In genomic region chr11:92626624-92627023, GRCh38 we compare ENCODE assay signal across 32 cellular contexts.
"Had no signal": no experiment of that assay in that cellular context is flagged by ENCODE, and none has a peak within 500 bp of the region (broad histone marks: within the 10 kb centered on the region; RNA-seq: fewer than 3 reads in every experiment).

No MANE protein-coding gene starts in this region.

- H2AFZ ChIP-seq: PC-9 had no signal

- DNase-seq: activated CD4-positive, alpha-beta T cell treated with anti-CD3 and anti-CD28 coated beads for 1 hour; activated CD4-positive, alpha-beta T cell treated with anti-CD3 and anti-CD28 coated beads, Interleukin-2, amount 10 ng/mL, durations not matched to agents 24 days and 14 days; activated CD4-positive, alpha-beta T cell treated with anti-CD3 and anti-CD28 coated beads, Interleukin-2, amount 50 U/mL, for 4 hours; activated CD4-positive, CD25-positive, alpha-beta regulatory T cell; activated CD8-positive, alpha-beta T cell treated with anti-CD3 and anti-CD28 coated beads for 36 hours; activated effector memory CD4-positive, alpha-beta T cell treated with anti-CD3 and anti-CD28 coated beads, Interleukin-2, amount 50 U/mL, for 16 hours; activated naive CD4-positive, alpha-beta T cell; activated naive CD4-positive, alpha-beta T cell treated with anti-CD3 and anti-CD28 coated beads, Interleukin-2, amount 50 U/mL, for 16 hours; activated naive CD8-positive, alpha-beta T cell treated with anti-CD3 and anti-CD28 coated beads for 36 hours; activated T-cell treated with anti-CD3 and anti-CD28 coated beads, Interleukin-2, amount 50 U/mL, for 1 hour; activated T-cell treated with anti-CD3 and anti-CD28 coated beads, Interleukin-2, amount 50 U/mL, for 72 hours; amniotic stem cell; aorta; Karpas-422; KBM-7; MG63; NCI-H1048; NCI-H1436; NCI-H1694; NCI-H2029 treated with DMSO at 0.1 percent for 48 hours; NCI-H2171 treated with DMSO at 0.1 percent for 48 hours; NCI-H2227 treated with DMSO at 0.1 percent for 48 hours; NCI-H510A treated with DMSO at 0.1 percent for 48 hours; NCI-H526 treated with DMSO at 0.1 percent for 48 hours; NCI-H774; PC-9; SIG-M5; T1000; WERI-Rb-1 had no signal

- H3K27ac ChIP-seq: PC-9, RWPE1, WERI-Rb-1 had no signal

- H3K27me3 ChIP-seq: MG63 had no signal

- H3K4me3 ChIP-seq: MG63, PC-9 had no signal

- H3K9me3 ChIP-seq: MG63 had no signal

- ATAC-seq: activated CD8-positive, alpha-beta T cell treated with anti-CD3 and anti-CD28 coated beads for 36 hours; activated T-cell treated with anti-CD3 and anti-CD28 coated beads, Interleukin-2, amount 50 U/mL, for 72 hours; activated T-helper 17 cell treated with anti-CD3 and anti-CD28 coated beads, Interleukin-2, amount 50 U/mL, for 72 hours; Right ventricle myocardium inferior had no signal

- H3K4me2 ChIP-seq: PC-9 had no signal

- H3K36me3 ChIP-seq: MG63, WERI-Rb-1 had no signal
